In the genomic region with DNA sequence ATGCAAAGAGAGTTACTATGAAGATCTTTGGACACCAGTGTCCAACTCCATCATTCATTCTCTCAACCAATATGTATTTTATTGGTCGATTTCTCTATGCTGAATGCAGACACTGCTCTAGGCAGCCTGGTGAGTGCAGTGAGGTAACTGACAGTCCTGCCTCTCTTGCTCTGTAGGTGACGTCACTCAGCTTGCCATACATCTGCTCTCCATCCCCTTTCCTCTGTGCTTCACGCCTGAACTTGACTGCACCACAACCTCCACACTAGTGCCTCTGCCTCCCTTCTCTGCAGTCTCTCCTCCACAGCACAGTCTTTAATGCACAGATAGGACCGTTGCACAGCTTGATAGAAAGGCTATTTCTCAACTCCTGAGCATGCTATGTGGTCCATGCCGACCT, we compare ENCODE assay signal across 18 cellular contexts.
A peak's percentile ranks its signal among the peaks of the same experiment; 100 is the strongest.
DNase-seq lines count a peak whose midpoint lies in the region; TF ChIP-seq lines count a peak whose summit lies in the region.
"Had no signal": no experiment of that assay in that cellular context is flagged by ENCODE, and none has a peak within 500 bp of the region (broad histone marks: within the 10 kb centered on the region; RNA-seq: fewer than 3 reads in every experiment).

No MANE protein-coding gene starts in this region.

- H4K8ac ChIP-seq in trophoblast cell (ENCODE audit: low read depth, low read length): no peak overlapping the region

- H3K9me2 ChIP-seq in Karpas-422 (replicated peaks; ENCODE audit: insufficient read depth, low read length): no peaks in the 10 kb centered on the region

- H3K9ac ChIP-seq in Karpas-422 (ENCODE audit: low read length) (peak overlapping the region; percentile 50; the same call in 1 of the 2 replicates), trophoblast cell (ENCODE audit: low read length) (no peak overlapping the region)

- H4K12ac ChIP-seq in trophoblast cell (ENCODE audit: low read depth, low read length): no peak overlapping the region

- H3K14ac ChIP-seq in trophoblast cell (ENCODE audit: low read length): no peak overlapping the region

- H3K79me1 ChIP-seq in trophoblast cell (ENCODE audit: low read length): peaks cover 5% of the 10 kb centered on the region

- H2BK5ac ChIP-seq in trophoblast cell (ENCODE audit: low read depth, low read length, poor library complexity): no peak overlapping the region

- no peak overlapping the region for H2AFZ ChIP-seq in Karpas-422 (ENCODE audit: low read length)
- no peak overlapping the region for H2AFZ ChIP-seq in trophoblast cell (ENCODE audit: insufficient read depth, low read length, poor library complexity)

- H3K4me1 ChIP-seq in Karpas-422 (ENCODE audit: low read length) (peaks cover 74% of the 10 kb centered on the region), SJSA1 (replicated peaks) (peaks cover 65% of the 10 kb centered on the region), trophoblast cell (ENCODE audit: control insufficient read depth in 1 of 2, insufficient read depth in 2 of 2, low read length in 2 of 2) (peaks cover 13 to 27% of the 10 kb centered on the region in 2 experiments)

- peak overlapping the region; percentile 61 for H3K4me2 ChIP-seq in Karpas-422 (ENCODE audit: low read depth, low read length, poor library complexity, severe bottlenecking)
- H3K4me2 ChIP-seq in trophoblast cell (ENCODE audit: low read length): no peak overlapping the region

- H2BK12ac ChIP-seq in trophoblast cell (ENCODE audit: low read length): no peak overlapping the region

- H3K18ac ChIP-seq in trophoblast cell (ENCODE audit: low read length): no peak overlapping the region

- no peaks in the 10 kb centered on the region for H3K36me3 ChIP-seq in Karpas-422 (ENCODE audit: insufficient read depth, low read length)
- no peaks in the 10 kb centered on the region for H3K36me3 ChIP-seq in SJSA1
- no peaks in the 10 kb centered on the region for H3K36me3 ChIP-seq in trophoblast cell (ENCODE audit: control insufficient read depth in 1 of 2, insufficient read depth in 2 of 2, low read length in 2 of 2)

- peak overlapping the region; percentile 17 for H2AK5ac ChIP-seq in trophoblast cell (ENCODE audit: low read length)

- H3K23ac ChIP-seq in trophoblast cell (ENCODE audit: low read length): no peak overlapping the region

- no peak for TF ChIP-seq POLR2A in erythroblast (IDR thresholded peaks at IDR 0.05; ENCODE audit: low read length)

- H2BK120ac ChIP-seq in trophoblast cell (ENCODE audit: insufficient read depth, low read length, poor library complexity): no peak overlapping the region

- WGBS in trophoblast cell (ENCODE audit: extremely low coverage, insufficient coverage, insufficient read length): no CpG with 5 or more reads among the region's 5 CpGs

- H3K27ac ChIP-seq in Karpas-422 (ENCODE audit: low read length) (peak overlapping the region; percentile 95), SJSA1 (peak overlapping the region; percentile 85), trophoblast cell (ENCODE audit: low read depth, low read length) (no peak overlapping the region)
- H3K27ac ChIP-seq: C4-2B had no signal

- H3K79me2 ChIP-seq in Karpas-422 (ENCODE audit: low read length): no peaks in the 10 kb centered on the region
- H3K79me2 ChIP-seq in trophoblast cell (ENCODE audit: control insufficient read depth, insufficient read depth, low read length, poor library complexity): no peaks in the 10 kb centered on the region

- DNase-seq in Karpas-422 (peak; percentile 67), SJSA1 (ENCODE audit: low read depth in 1 of 2, low spot score in 2 of 2) (no peak), erythroblast (lab: John Stamatoyannopoulos, UW) (peak; percentile 35 to 41), trophoblast cell (no peak), DMS 273 treated with DMSO at 0.1 percent for 48 hours (lab: John Stamatoyannopoulos, UW) (no peak), C1 segment of cervical spinal cord (lab: John Stamatoyannopoulos, UW) (no peak), NCI-H187 treated with DMSO at 0.1 percent for 48 hours (lab: John Stamatoyannopoulos, UW) (no peak)
- DNase-seq: CD8-positive, alpha-beta T cell; DMS79 treated with DMSO at 0.1 percent for 48 hours; GF-D8; KG1; MM.1S; NCI-H1694; NCI-H2081; NCI-H2227 treated with DMSO at 0.1 percent for 48 hours; NCI-H526 treated with DMSO at 0.1 percent for 48 hours; SIG-M5 had no signal

- H3K4ac ChIP-seq in trophoblast cell (ENCODE audit: low read depth, low read length): no peak overlapping the region

- H4K91ac ChIP-seq in trophoblast cell (ENCODE audit: low read depth, low read length): no peak overlapping the region

- H3K4me3 ChIP-seq in Karpas-422 (ENCODE audit: low read length): no peak overlapping the region
- no peak overlapping the region for H3K4me3 ChIP-seq in SJSA1
- H3K4me3 ChIP-seq in trophoblast cell (ENCODE audit: low read depth, low read length): no peak overlapping the region

- H3K27me3 ChIP-seq in Karpas-422 (ENCODE audit: low read length): no peaks in the 10 kb centered on the region
- H3K27me3 ChIP-seq in SJSA1 (replicated peaks): no peaks in the 10 kb centered on the region
- H3K27me3 ChIP-seq in trophoblast cell (ENCODE audit: insufficient read depth, low read length): no peaks in the 10 kb centered on the region

- H4K20me1 ChIP-seq in Karpas-422 (ENCODE audit: insufficient read depth, low read depth, low read length): no peaks in the 10 kb centered on the region

- H3K9me3 ChIP-seq in Karpas-422 (ENCODE audit: low read length): no peaks in the 10 kb centered on the region
- no peaks in the 10 kb centered on the region for H3K9me3 ChIP-seq in SJSA1 (replicated peaks)
- H3K9me3 ChIP-seq in trophoblast cell (ENCODE audit: insufficient read depth, low read depth, low read length): no peaks in the 10 kb centered on the region

Comparison
In these comparisons a context has a peak if more than half of its experiments do, and no peak if none do; other contexts are left out.
1. DNase-seq: peak in Karpas-422 (single experiment) and erythroblast (2 of 2); none in SJSA1 (0 of 2), trophoblast cell (0 of 2), DMS 273 treated with DMSO at 0.1 percent for 48 hours (single experiment), C1 segment of cervical spinal cord (0 of 14) and NCI-H187 treated with DMSO at 0.1 percent for 48 hours (single experiment).